ENCODE assay signal across 12 cellular contexts in the genomic region with DNA sequence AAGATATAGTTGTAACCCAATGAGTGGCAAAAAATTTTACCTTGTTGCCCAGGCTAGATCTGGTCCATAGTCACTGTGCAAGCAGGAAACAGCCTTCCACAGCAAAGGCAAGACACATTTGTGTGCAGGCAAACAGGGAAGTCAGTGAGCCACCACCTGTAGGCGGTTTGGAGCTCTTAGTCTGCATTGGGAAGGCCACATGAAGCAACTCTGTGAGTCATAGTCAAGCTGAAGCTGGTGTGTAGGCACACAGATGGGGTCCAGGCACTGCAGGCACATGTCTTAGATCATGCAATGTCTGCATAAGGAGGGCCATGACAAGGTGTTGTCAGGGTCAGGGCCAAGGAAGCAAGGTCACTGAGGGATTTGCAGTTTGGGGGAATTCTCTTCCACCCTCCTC.
"Had no signal": no experiment of that assay in that cellular context is flagged by ENCODE, and none has a peak within 500 bp of the region (broad histone marks: within the 10 kb centered on the region; RNA-seq: fewer than 3 reads in every experiment).

No MANE protein-coding gene starts in this region.

- H3K9me3 ChIP-seq: heart left ventricle, neutrophil, right atrium auricular region, tibial artery had no signal

- H3K36me3 Mint-ChIP-seq: activated CD4-positive, alpha-beta memory T cell treated with anti-CD3 and anti-CD28 coated beads for 36 hours; activated naive CD8-positive, alpha-beta T cell treated with anti-CD3 and anti-CD28 coated beads for 36 hours had no signal

- DNase-seq: activated CD4-positive, alpha-beta memory T cell treated with anti-CD3 and anti-CD28 coated beads for 36 hours; activated gamma-delta T cell treated with Interleukin-2 at 50 U/mL for 16 hours; activated naive CD8-positive, alpha-beta T cell treated with anti-CD3 and anti-CD28 coated beads for 36 hours; activated T-cell treated with anti-CD3 and anti-CD28 coated beads, Interleukin-2, amount 50 U/mL, for 48 hours; aorta; heart left ventricle; left ventricle myocardium superior; small intestine; tibial artery had no signal

- H3K27ac ChIP-seq: heart left ventricle, neutrophil, right atrium auricular region, tibial artery, VCaP had no signal

- H3K27ac Mint-ChIP-seq: activated CD4-positive, alpha-beta memory T cell treated with anti-CD3 and anti-CD28 coated beads for 36 hours; activated naive CD8-positive, alpha-beta T cell treated with anti-CD3 and anti-CD28 coated beads for 36 hours had no signal

- H3K4me1 ChIP-seq: heart left ventricle, right atrium auricular region, tibial artery had no signal

- H3K27me3 ChIP-seq: heart left ventricle, neutrophil, right atrium auricular region, tibial artery had no signal

- H3K4me3 ChIP-seq: heart left ventricle, right atrium auricular region, tibial artery had no signal

- H3K4me1 Mint-ChIP-seq: activated naive CD8-positive, alpha-beta T cell treated with anti-CD3 and anti-CD28 coated beads for 36 hours had no signal

- H3K9me3 Mint-ChIP-seq: activated naive CD8-positive, alpha-beta T cell treated with anti-CD3 and anti-CD28 coated beads for 36 hours had no signal

- H3K36me3 ChIP-seq: heart left ventricle, neutrophil, right atrium auricular region, tibial artery had no signal

- H3K27me3 Mint-ChIP-seq: activated CD4-positive, alpha-beta memory T cell treated with anti-CD3 and anti-CD28 coated beads for 36 hours; activated naive CD8-positive, alpha-beta T cell treated with anti-CD3 and anti-CD28 coated beads for 36 hours had no signal

- H3K4me3 Mint-ChIP-seq: activated CD4-positive, alpha-beta memory T cell treated with anti-CD3 and anti-CD28 coated beads for 36 hours; activated naive CD8-positive, alpha-beta T cell treated with anti-CD3 and anti-CD28 coated beads for 36 hours had no signal
